In genomic region chr17:1627987-1628855, GRCh38 we compare ENCODE assay signal across 1 cellular context.
TF ChIP-seq lines count a peak whose summit lies in the region.

Gene SLC43A2 (minus strand): TSS chr17:1628834. CDS start chr17:1627874, 960 bp downstream.

TF ChIP-seq in HepG2, 621 proteins besides CTCF, POLR2A, EP300 and RAD21 (continued from another document and continues in another):
- TF ChIP-seq TFE3 (CRISPR knock-in tag; IDR thresholded peaks at IDR 0.05), result no peak
- no peak for TF ChIP-seq ETV6 (CRISPR knock-in tag; conservative IDR thresholded peaks at IDR 0.05)
- TF ChIP-seq MED1 (CRISPR knock-in tag; IDR thresholded peaks at IDR 0.05), result no peak
- 0 out of 2 replicates have a peak, but pooled peaks have one; percentile 13 for TF ChIP-seq KLF6 (CRISPR knock-in tag; IDR thresholded peaks at IDR 0.05)
- TF ChIP-seq SOX5 (CRISPR knock-in tag; IDR thresholded peaks at IDR 0.05; ENCODE audit: borderline replicate concordance), result no peak
- TF ChIP-seq ZNF12 (CRISPR knock-in tag; IDR thresholded peaks at IDR 0.05), result no peak
- peak; percentile 22; the same call in 1 of the 2 replicates for TF ChIP-seq ZNF777 (CRISPR knock-in tag; IDR thresholded peaks at IDR 0.05)
- TF ChIP-seq DBP (CRISPR knock-in tag; IDR thresholded peaks at IDR 0.05; ENCODE audit: not compliant biosample characterization), result peak; percentile 37
- TF ChIP-seq ZNF646 (CRISPR knock-in tag; IDR thresholded peaks at IDR 0.05), result no peak
- TF ChIP-seq ZMYM2 (CRISPR knock-in tag; IDR thresholded peaks at IDR 0.05), result no peak
- no peak for TF ChIP-seq FOXJ3 (CRISPR knock-in tag; IDR thresholded peaks at IDR 0.05; ENCODE audit: borderline replicate concordance)
- no peak for TF ChIP-seq DDIT3 (CRISPR knock-in tag; IDR thresholded peaks at IDR 0.05)
- no peak; the same call in 1 of the 2 replicates for TF ChIP-seq HOXA3 (CRISPR knock-in tag; IDR thresholded peaks at IDR 0.05)
- peak; percentile 76; the same call in 1 of the 2 replicates for TF ChIP-seq TFDP1 (CRISPR knock-in tag; IDR thresholded peaks at IDR 0.05; ENCODE audit: borderline replicate concordance)
- TF ChIP-seq AFF4 (CRISPR knock-in tag; IDR thresholded peaks at IDR 0.05), result no peak; the same call in 1 of the 2 replicates
- TF ChIP-seq TAF15 (IDR thresholded peaks at IDR 0.05; ENCODE audit: low read depth, low read length, poor library complexity, severe bottlenecking), result peak; percentile 84
- no peak for TF ChIP-seq FOSL2 (CRISPR knock-in tag; IDR thresholded peaks at IDR 0.05)
- peak; percentile 43; the same call in 1 of the 2 replicates for TF ChIP-seq ARNTL (CRISPR knock-in tag; IDR thresholded peaks at IDR 0.05)
- no peak for TF ChIP-seq ISL2 (CRISPR knock-in tag; IDR thresholded peaks at IDR 0.05)
- TF ChIP-seq RARG (CRISPR knock-in tag; IDR thresholded peaks at IDR 0.05; ENCODE audit: low read depth), result no peak
- TF ChIP-seq NFYB (CRISPR knock-in tag; IDR thresholded peaks at IDR 0.05), result peak; percentile 92
- TF ChIP-seq NR1H2 (CRISPR knock-in tag; IDR thresholded peaks at IDR 0.05; ENCODE audit: borderline replicate concordance, low read depth), result no peak
- TF ChIP-seq PHF5A (CRISPR knock-in tag; IDR thresholded peaks at IDR 0.05; ENCODE audit: low read depth, unreplicated experiment), result no peak
- TF ChIP-seq SMYD3 (CRISPR knock-in tag; IDR thresholded peaks at IDR 0.05), result no peak
- TF ChIP-seq GMEB1 (CRISPR knock-in tag; IDR thresholded peaks at IDR 0.05; ENCODE audit: borderline replicate concordance), result peak; percentile 47; the same call in 1 of the 2 replicates
- TF ChIP-seq ZBTB7A (CRISPR knock-in tag; IDR thresholded peaks at IDR 0.05), result peak; percentile 100
- TF ChIP-seq GZF1 (CRISPR knock-in tag; IDR thresholded peaks at IDR 0.05), result no peak
- TF ChIP-seq ZNF576 (CRISPR knock-in tag; IDR thresholded peaks at IDR 0.05), result no peak
- TF ChIP-seq HINFP (CRISPR knock-in tag; IDR thresholded peaks at IDR 0.05; ENCODE audit: low read depth), result no peak
- no peak for TF ChIP-seq U2AF1 (optimal IDR thresholded peaks at IDR 0.05; ENCODE audit: low read depth, low read length)
- TF ChIP-seq ZNF17 (CRISPR knock-in tag; IDR thresholded peaks at IDR 0.05), result no peak
- no peak for TF ChIP-seq RBM39 (IDR thresholded peaks at IDR 0.05; ENCODE audit: low read depth, low read length, poor library complexity, severe bottlenecking)
- no peak for TF ChIP-seq ZNF205 (CRISPR knock-in tag; IDR thresholded peaks at IDR 0.05)
- no peak for TF ChIP-seq TBX3 (IDR thresholded peaks at IDR 0.05; ENCODE audit: borderline replicate concordance)
- no peak for TF ChIP-seq NFKBIZ (CRISPR knock-in tag; IDR thresholded peaks at IDR 0.05)
- 0 out of 2 replicates have a peak, but pooled peaks have one; percentile 44 for TF ChIP-seq ZNF564 (CRISPR knock-in tag; IDR thresholded peaks at IDR 0.05)
- no peak for TF ChIP-seq ATF5 (CRISPR knock-in tag; IDR thresholded peaks at IDR 0.05; ENCODE audit: low read depth)
- TF ChIP-seq HNRNPUL1 (IDR thresholded peaks at IDR 0.05; ENCODE audit: low read depth, low read length), result no peak
- TF ChIP-seq LRRFIP1 (CRISPR knock-in tag; conservative IDR thresholded peaks at IDR 0.05), result no peak
